17 cellular contexts compared by ENCODE assay signal in the genomic region with DNA sequence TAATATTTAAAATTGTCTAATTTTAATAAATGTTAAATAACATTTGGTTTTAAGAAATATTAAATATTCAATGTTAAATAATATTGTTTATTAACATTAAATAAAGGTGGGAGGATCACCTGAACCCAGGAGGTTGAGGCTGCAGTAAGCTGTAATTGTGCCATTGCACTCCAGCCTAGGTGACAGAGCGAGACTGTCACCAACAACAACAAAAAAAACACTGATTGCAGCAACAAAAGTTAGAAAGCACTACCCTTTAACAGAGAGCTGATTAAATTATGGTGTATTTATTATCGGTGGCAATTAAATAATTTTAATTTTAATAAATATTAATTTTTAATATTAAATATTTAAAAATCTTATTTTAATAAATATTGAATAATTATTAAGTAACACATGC.
DNase-seq lines count a peak whose midpoint lies in the region; ATAC-seq, FAIRE-seq and TF ChIP-seq lines count a peak whose summit lies in the region.
"Had no signal": no experiment of that assay in that cellular context is flagged by ENCODE, and none has a peak within 500 bp of the region (broad histone marks: within the 10 kb centered on the region; RNA-seq: fewer than 3 reads in every experiment).

No MANE protein-coding gene starts in this region.

- no peak for TF ChIP-seq POLR2A in breast epithelium (IDR thresholded peaks at IDR 0.05)

- H3K27ac ChIP-seq in pancreas (no peak overlapping the region), breast epithelium (no peak overlapping the region)
- H3K27ac ChIP-seq: BLaER1, C4-2B had no signal

- H3K4me1 ChIP-seq in pancreas (no peaks in the 10 kb centered on the region), breast epithelium (no peaks in the 10 kb centered on the region)
- H3K4me1 ChIP-seq: BLaER1, Caco-2 had no signal

- intact Hi-C loops in pancreas (cut with DNase I) (no loop called here), breast epithelium (cut with DNase I; ENCODE audit: low total_unique reads) (no loop called here)

- TF ChIP-seq CTCF in pancreas (IDR thresholded peaks at IDR 0.05) (no peak), breast epithelium (IDR thresholded peaks at IDR 0.05) (no peak)

- H3K36me3 ChIP-seq in pancreas: no peaks in the 10 kb centered on the region
- H3K36me3 ChIP-seq in breast epithelium: no peaks in the 10 kb centered on the region

- no peak for ATAC-seq in pancreas
- ATAC-seq: CD8-positive, alpha-beta T cell; GM12878; HCT116 had no signal

- DNase-seq in frontal cortex (ENCODE audit: low spot score in 2 of 2) (no peak), pancreas (no peak), NCI-H146 treated with DMSO at 0.1 percent for 48 hours (lab: John Stamatoyannopoulos, UW; ENCODE audit: unreplicated experiment) (no peak), breast epithelium (ENCODE audit: low spot score in 2 of 2) (no peak), NCI-H2196 (lab: John Stamatoyannopoulos, UW; ENCODE audit: unreplicated experiment) (no peak)
- DNase-seq: Caco-2; CD4-positive, CD25-positive, alpha-beta regulatory T cell; CD8-positive, alpha-beta T cell; DMS153; GDM1; H9 had no signal

- FAIRE-seq in TTC549 (lab: Jason Lieb, UNC) (peak; percentile 28), frontal cortex (lab: Jason Lieb, UNC) (peak; percentile 74), pancreas (lab: Jason Lieb, UNC) (peak; percentile 13)
- FAIRE-seq: GM12878 had no signal

- H3K27me3 ChIP-seq in pancreas (no peaks in the 10 kb centered on the region), breast epithelium (no peaks in the 10 kb centered on the region)
- H3K27me3 ChIP-seq: BLaER1 had no signal

- no peaks in the 10 kb centered on the region for H3K9me3 ChIP-seq in pancreas
- no peaks in the 10 kb centered on the region for H3K9me3 ChIP-seq in breast epithelium
- H3K9me3 ChIP-seq: Caco-2 had no signal

- H3K4me3 ChIP-seq in pancreas: no peak overlapping the region
- no peak overlapping the region for H3K4me3 ChIP-seq in breast epithelium
- H3K4me3 ChIP-seq: BLaER1, GM12878, GM23338 had no signal

- WGBS in pancreas, 2 donors: 96 to 99% methylated on average over 2 of the region's 2 CpGs
